In the genomic region with DNA sequence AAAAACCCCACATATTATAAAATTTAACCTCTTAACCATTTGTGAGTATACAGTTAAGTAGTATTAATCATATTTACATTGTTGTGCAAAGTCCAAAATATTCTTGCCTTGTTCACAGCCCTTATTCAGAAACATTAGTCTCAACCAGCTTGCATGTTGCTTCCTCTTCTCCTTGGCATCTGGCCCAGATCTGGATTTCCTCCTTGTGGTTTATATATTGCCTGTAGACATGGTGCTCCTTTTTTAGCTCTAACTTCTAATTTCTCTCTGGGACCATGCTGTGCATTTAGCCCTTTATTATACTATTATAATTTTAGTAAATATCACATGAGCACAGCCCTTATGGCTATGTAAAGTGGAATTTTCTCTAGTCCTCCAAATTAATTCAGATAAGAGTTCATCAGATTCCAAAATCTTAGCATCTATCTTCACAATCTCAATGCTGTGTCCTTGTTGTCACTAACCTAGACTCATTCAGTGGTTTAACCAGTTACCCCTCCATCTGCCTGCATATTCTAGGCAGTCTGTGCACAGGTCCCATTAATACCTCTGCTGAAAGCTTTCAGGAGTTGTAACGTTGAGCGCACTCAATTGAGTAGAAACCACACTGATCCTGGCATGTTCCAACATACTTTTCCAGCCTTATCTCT, we compare ENCODE assay signal across 8 cellular contexts. TPM values are rescaled to one million over a fixed set of nuclear protein-coding genes. Genes with fewer than 3 reads are reported as not detected.
DNase-seq lines count a peak whose midpoint lies in the region; ATAC-seq and TF ChIP-seq lines count a peak whose summit lies in the region.

No MANE protein-coding gene starts in this region.

- peak; percentile 26 for DNase-seq in activated T-cell treated with anti-CD3 and anti-CD28 coated beads for 1 hour (ENCODE audit: low read depth)
- no peak for DNase-seq in activated T-cell treated with anti-CD3 and anti-CD28 coated beads, Interleukin-2, amount 50 U/mL, for 1 hour
- peak; percentile 35 for DNase-seq in HPDE6-E6E7 (ENCODE audit: extremely low spot score)
- DNase-seq in T-helper 9 cell, result peak; percentile 32
- peak; percentile 45 for DNase-seq in Right ventricle myocardium superior
- DNase-seq in smooth muscle cell of the brain vasculature (ENCODE audit: low read depth, low spot score), result peak; percentile 77
- no peak for DNase-seq in GM13976 (ENCODE audit: low spot score)
- no peak for DNase-seq in activated T-cell treated with anti-CD3 and anti-CD28 coated beads for 4 hours

- intact Hi-C loops in Right ventricle myocardium superior (cut with DNase I), result no loop called here

- peak; percentile 63 for ATAC-seq in Right ventricle myocardium superior (ENCODE audit: poor library complexity)

- no peak for TF ChIP-seq CTCF in GM13976 (IDR thresholded peaks at IDR 0.05; ENCODE audit: borderline replicate concordance, control extremely low read depth, extremely low read depth, insufficient read depth, missing control alignments)

- in situ Hi-C loops in GM13976 (cut with MboI; ENCODE audit: low sequenced_read_pairs, unreplicated experiment), result loop anchor here (25.0 kb wide), 2 partner anchors 91 to 341 kb away; a partner anchor contains a TSS

RNA-seq across cellular contexts. Expression of a gene that starts 7.9 kb away (rescaled TPM):
- total RNA-seq in Right ventricle myocardium superior, result 26.2 TPM

RNA-seq across cellular contexts. Expression of a gene that starts 45.9 kb away (rescaled TPM):
- 11.1 TPM for total RNA-seq in Right ventricle myocardium superior

Comparison
In these comparisons a context has a peak if more than half of its experiments do, and no peak if none do; other contexts are left out.
1. DNase-seq: peak in activated T-cell treated with anti-CD3 and anti-CD28 coated beads for 1 hour (single experiment), HPDE6-E6E7 (single experiment), T-helper 9 cell (single experiment), Right ventricle myocardium superior (single experiment) and smooth muscle cell of the brain vasculature (single experiment); none in activated T-cell treated with anti-CD3 and anti-CD28 coated beads, Interleukin-2, amount 50 U/mL, for 1 hour (single experiment), GM13976 (single experiment) and activated T-cell treated with anti-CD3 and anti-CD28 coated beads for 4 hours (single experiment).